ENCODE assay signal across 22 cellular contexts in genomic region chr7:102897856-102898531, GRCh38. TPM values are rescaled to one million over a fixed set of nuclear protein-coding genes. Genes with fewer than 3 reads are reported as not detected.
A peak's percentile ranks its signal among the peaks of the same experiment; 100 is the strongest.
DNase-seq lines count a peak whose midpoint lies in the region.
"Had no signal": no experiment of that assay in that cellular context is flagged by ENCODE, and none has a peak within 500 bp of the region (broad histone marks: within the 10 kb centered on the region; RNA-seq: fewer than 3 reads in every experiment).

No MANE protein-coding gene starts in this region.

- intact Hi-C loops in dendritic cell treated with granulocyte-macrophage colony-stimulating factor and Interleukin-4, amounts not matched to agents 40 ng/mL and 50 ng/mL, for 4 days (cut with micrococcal nuclease) = no loop called here

- peaks cover 12% of the 10 kb centered on the region for H3K9me3 Mint-ChIP-seq in dendritic cell treated with granulocyte-macrophage colony-stimulating factor and Interleukin-4, amounts not matched to agents 40 ng/mL and 50 ng/mL, for 4 days
- H3K9me3 Mint-ChIP-seq: activated naive CD4-positive, alpha-beta T cell treated with anti-CD3 and anti-CD28 coated beads, Interleukin-2, amount 50 U/mL, for 24 hours; neural progenitor cell; stimulated activated naive CD8-positive, alpha-beta T cell treated with anti-CD3 and anti-CD28 coated beads, Interleukin-15, Interleukin-2, amounts not matched to agents 100 ng/mL and 50 ng/mL, for 24 hours; T-helper 2 cell treated with Interferon-gamma antibody and Interleukin-4, amounts not matched to agents 5 μg/mL and 100 μg/mL, for 36 hours had no signal

- H3K4me1 Mint-ChIP-seq in dendritic cell treated with granulocyte-macrophage colony-stimulating factor and Interleukin-4, amounts not matched to agents 40 ng/mL and 50 ng/mL, for 4 days (ENCODE audit: low read depth) = peaks cover 44% of the 10 kb centered on the region
- H3K4me1 Mint-ChIP-seq: activated naive CD4-positive, alpha-beta T cell treated with anti-CD3 and anti-CD28 coated beads, Interleukin-2, amount 50 U/mL, for 24 hours; neural progenitor cell had no signal

- no peaks in the 10 kb centered on the region for H3K36me3 Mint-ChIP-seq in dendritic cell treated with granulocyte-macrophage colony-stimulating factor and Interleukin-4, amounts not matched to agents 40 ng/mL and 50 ng/mL, for 4 days (ENCODE audit: low read depth)
- H3K36me3 Mint-ChIP-seq: neural progenitor cell had no signal

- peak overlapping the region; percentile 60 for H3K27ac Mint-ChIP-seq in dendritic cell treated with granulocyte-macrophage colony-stimulating factor and Interleukin-4, amounts not matched to agents 40 ng/mL and 50 ng/mL, for 4 days
- H3K27ac Mint-ChIP-seq: activated naive CD4-positive, alpha-beta T cell treated with anti-CD3 and anti-CD28 coated beads, Interleukin-2, amount 50 U/mL, for 24 hours; neural progenitor cell; progenitor cell of endocrine pancreas; stimulated activated naive CD8-positive, alpha-beta T cell treated with anti-CD3 and anti-CD28 coated beads, Interleukin-15, Interleukin-2, amounts not matched to agents 100 ng/mL and 50 ng/mL, for 24 hours; T-helper 2 cell treated with Interferon-gamma antibody and Interleukin-4, amounts not matched to agents 5 μg/mL and 100 μg/mL, for 36 hours had no signal

- no peak overlapping the region for H3K4me3 Mint-ChIP-seq in dendritic cell treated with granulocyte-macrophage colony-stimulating factor and Interleukin-4, amounts not matched to agents 40 ng/mL and 50 ng/mL, for 4 days
- H3K4me3 Mint-ChIP-seq: activated naive CD4-positive, alpha-beta T cell treated with anti-CD3 and anti-CD28 coated beads, Interleukin-2, amount 50 U/mL, for 24 hours; neural progenitor cell; stimulated activated naive CD8-positive, alpha-beta T cell treated with anti-CD3 and anti-CD28 coated beads, Interleukin-15, Interleukin-2, amounts not matched to agents 100 ng/mL and 50 ng/mL, for 24 hours; T-helper 2 cell treated with Interferon-gamma antibody and Interleukin-4, amounts not matched to agents 5 μg/mL and 100 μg/mL, for 36 hours had no signal

- DNase-seq in NOMO-1 (lab: John Stamatoyannopoulos, UW; ENCODE audit: unreplicated experiment in 2 of 2) (peak; percentile 50 to 57), NOMO-1 treated with dmso at 0.1 percent for 144 hours (lab: John Stamatoyannopoulos, UW; ENCODE audit: unreplicated experiment) (no peak), SIG-M5 (lab: John Stamatoyannopoulos, UW) (peak; percentile 32), HT-29 (ENCODE audit: low spot score) (no peak), EL (no peak), NCI-H446 (lab: John Stamatoyannopoulos, UW) (no peak)
- no peak for DNase-seq in activated CD4-positive, CD25-positive, alpha-beta regulatory T cell treated with anti-CD3 and anti-CD28 coated beads, Interleukin-2, amount 50 U/mL, for 72 hours
- DNase-seq: GOT3; hypothalamus; KG1; NCI-H187 treated with DMSO at 0.1 percent for 48 hours; NCI-H226; NCI-H82; sigmoid colon; stimulated activated CD4-positive, alpha-beta T cell treated with anti-CD3 and anti-CD28 coated beads, Interleukin-15, amount 100 ng/mL, for 24 hours; thyroid gland had no signal

- H3K27me3 Mint-ChIP-seq in dendritic cell treated with granulocyte-macrophage colony-stimulating factor and Interleukin-4, amounts not matched to agents 40 ng/mL and 50 ng/mL, for 4 days = no peaks in the 10 kb centered on the region
- H3K27me3 Mint-ChIP-seq: activated naive CD4-positive, alpha-beta T cell treated with anti-CD3 and anti-CD28 coated beads, Interleukin-2, amount 50 U/mL, for 24 hours; progenitor cell of endocrine pancreas; stimulated activated naive CD8-positive, alpha-beta T cell treated with anti-CD3 and anti-CD28 coated beads, Interleukin-15, Interleukin-2, amounts not matched to agents 100 ng/mL and 50 ng/mL, for 24 hours had no signal

RNA-seq across cellular contexts. Expression of gene LRRC17, which starts 14.8 kb away (rescaled TPM):
- total RNA-seq in HT-29 (2014; rRNA removed; shearing (Covaris generic)) = not detected in 2 replicates

Comparison
In these comparisons a context has a peak if more than half of its experiments do, and no peak if none do; other contexts are left out.
1. DNase-seq: peak in NOMO-1 (2 of 2) and SIG-M5 (single experiment); none in NOMO-1 treated with dmso at 0.1 percent for 144 hours (single experiment), activated CD4-positive, CD25-positive, alpha-beta regulatory T cell treated with anti-CD3 and anti-CD28 coated beads, Interleukin-2, amount 50 U/mL, for 72 hours (single experiment), HT-29 (single experiment), EL (single experiment) and NCI-H446 (0 of 2).